Comparison of ENCODE assay signal across 1 cellular context in genomic region chr12:130013771-130014484, GRCh38.
TF ChIP-seq lines count a peak whose summit lies in the region.

No MANE protein-coding gene starts in this region.

TF ChIP-seq in GM23338, 12 proteins besides CTCF, POLR2A, EP300 and RAD21 (continued from another document):
- TF ChIP-seq, protein P1, sequence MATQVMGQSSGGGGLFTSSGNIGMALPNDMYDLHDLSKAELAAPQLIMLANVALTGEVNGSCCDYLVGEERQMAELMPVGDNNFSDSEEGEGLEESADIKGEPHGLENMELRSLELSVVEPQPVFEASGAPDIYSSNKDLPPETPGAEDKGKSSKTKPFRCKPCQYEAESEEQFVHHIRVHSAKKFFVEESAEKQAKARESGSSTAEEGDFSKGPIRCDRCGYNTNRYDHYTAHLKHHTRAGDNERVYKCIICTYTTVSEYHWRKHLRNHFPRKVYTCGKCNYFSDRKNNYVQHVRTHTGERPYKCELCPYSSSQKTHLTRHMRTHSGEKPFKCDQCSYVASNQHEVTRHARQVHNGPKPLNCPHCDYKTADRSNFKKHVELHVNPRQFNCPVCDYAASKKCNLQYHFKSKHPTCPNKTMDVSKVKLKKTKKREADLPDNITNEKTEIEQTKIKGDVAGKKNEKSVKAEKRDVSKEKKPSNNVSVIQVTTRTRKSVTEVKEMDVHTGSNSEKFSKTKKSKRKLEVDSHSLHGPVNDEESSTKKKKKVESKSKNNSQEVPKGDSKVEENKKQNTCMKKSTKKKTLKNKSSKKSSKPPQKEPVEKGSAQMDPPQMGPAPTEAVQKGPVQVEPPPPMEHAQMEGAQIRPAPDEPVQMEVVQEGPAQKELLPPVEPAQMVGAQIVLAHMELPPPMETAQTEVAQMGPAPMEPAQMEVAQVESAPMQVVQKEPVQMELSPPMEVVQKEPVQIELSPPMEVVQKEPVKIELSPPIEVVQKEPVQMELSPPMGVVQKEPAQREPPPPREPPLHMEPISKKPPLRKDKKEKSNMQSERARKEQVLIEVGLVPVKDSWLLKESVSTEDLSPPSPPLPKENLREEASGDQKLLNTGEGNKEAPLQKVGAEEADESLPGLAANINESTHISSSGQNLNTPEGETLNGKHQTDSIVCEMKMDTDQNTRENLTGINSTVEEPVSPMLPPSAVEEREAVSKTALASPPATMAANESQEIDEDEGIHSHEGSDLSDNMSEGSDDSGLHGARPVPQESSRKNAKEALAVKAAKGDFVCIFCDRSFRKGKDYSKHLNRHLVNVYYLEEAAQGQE (IDR thresholded peaks at IDR 0.05; ENCODE audit: unreplicated experiment) = no peak
- TF ChIP-seq, protein P2, sequence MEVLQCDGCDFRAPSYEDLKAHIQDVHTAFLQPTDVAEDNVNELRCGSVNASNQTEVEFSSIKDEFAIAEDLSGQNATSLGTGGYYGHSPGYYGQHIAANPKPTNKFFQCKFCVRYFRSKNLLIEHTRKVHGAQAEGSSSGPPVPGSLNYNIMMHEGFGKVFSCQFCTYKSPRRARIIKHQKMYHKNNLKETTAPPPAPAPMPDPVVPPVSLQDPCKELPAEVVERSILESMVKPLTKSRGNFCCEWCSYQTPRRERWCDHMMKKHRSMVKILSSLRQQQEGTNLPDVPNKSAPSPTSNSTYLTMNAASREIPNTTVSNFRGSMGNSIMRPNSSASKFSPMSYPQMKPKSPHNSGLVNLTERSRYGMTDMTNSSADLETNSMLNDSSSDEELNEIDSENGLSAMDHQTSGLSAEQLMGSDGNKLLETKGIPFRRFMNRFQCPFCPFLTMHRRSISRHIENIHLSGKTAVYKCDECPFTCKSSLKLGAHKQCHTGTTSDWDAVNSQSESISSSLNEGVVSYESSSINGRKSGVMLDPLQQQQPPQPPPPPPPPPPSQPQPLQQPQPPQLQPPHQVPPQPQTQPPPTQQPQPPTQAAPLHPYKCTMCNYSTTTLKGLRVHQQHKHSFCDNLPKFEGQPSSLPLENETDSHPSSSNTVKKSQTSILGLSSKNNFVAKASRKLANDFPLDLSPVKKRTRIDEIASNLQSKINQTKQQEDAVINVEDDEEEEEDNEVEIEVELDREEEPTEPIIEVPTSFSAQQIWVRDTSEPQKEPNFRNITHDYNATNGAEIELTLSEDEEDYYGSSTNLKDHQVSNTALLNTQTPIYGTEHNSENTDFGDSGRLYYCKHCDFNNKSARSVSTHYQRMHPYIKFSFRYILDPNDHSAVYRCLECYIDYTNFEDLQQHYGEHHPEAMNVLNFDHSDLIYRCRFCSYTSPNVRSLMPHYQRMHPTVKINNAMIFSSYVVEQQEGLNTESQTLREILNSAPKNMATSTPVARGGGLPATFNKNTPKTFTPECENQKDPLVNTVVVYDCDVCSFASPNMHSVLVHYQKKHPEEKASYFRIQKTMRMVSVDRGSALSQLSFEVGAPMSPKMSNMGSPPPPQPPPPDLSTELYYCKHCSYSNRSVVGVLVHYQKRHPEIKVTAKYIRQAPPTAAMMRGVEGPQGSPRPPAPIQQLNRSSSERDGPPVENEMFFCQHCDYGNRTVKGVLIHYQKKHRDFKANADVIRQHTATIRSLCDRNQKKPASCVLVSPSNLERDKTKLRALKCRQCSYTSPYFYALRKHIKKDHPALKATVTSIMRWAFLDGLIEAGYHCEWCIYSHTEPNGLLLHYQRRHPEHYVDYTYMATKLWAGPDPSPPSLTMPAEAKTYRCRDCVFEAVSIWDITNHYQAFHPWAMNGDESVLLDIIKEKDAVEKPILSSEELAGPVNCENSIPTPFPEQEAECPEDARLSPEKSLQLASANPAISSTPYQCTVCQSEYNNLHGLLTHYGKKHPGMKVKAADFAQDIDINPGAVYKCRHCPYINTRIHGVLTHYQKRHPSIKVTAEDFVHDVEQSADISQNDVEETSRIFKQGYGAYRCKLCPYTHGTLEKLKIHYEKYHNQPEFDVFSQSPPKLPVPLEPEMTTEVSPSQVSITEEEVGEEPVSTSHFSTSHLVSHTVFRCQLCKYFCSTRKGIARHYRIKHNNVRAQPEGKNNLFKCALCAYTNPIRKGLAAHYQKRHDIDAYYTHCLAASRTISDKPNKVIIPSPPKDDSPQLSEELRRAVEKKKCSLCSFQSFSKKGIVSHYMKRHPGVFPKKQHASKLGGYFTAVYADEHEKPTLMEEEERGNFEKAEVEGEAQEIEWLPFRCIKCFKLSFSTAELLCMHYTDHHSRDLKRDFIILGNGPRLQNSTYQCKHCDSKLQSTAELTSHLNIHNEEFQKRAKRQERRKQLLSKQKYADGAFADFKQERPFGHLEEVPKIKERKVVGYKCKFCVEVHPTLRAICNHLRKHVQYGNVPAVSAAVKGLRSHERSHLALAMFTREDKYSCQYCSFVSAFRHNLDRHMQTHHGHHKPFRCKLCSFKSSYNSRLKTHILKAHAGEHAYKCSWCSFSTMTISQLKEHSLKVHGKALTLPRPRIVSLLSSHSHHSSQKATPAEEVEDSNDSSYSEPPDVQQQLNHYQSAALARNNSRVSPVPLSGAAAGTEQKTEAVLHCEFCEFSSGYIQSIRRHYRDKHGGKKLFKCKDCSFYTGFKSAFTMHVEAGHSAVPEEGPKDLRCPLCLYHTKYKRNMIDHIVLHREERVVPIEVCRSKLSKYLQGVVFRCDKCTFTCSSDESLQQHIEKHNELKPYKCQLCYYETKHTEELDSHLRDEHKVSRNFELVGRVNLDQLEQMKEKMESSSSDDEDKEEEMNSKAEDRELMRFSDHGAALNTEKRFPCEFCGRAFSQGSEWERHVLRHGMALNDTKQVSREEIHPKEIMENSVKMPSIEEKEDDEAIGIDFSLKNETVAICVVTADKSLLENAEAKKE (CRISPR knock-in tag; IDR thresholded peaks at IDR 0.05) = no peak
